17 cellular contexts compared by ENCODE assay signal in the genomic region with DNA sequence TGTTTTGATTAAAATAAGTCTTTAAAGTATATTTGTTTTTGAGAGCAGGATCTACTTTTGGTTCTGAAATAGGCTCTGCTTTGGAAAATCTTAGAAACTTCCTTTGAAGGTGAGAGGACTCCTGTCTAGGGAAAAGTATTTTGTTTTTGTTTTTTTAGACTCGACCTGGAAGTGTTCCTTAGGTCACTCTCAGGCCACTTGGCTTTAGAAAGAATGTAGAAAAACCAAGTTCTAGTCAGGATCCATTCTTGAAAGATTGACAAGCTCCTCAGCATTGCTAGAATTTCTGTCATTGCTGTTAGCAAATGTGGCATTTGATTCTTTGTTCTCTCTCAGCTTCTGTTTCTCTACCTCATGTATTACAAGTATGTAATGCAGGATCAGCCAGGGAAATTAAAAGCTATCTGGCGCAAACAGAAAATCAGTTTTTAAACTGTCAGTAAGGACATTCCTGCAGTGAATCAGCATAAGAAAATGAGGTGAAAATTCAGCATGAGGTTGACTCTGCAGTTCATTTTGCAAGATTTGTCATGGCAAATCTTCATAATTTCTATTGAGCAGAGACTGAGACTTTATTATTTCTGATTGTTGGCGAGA. TPM values are rescaled to one million over a fixed set of nuclear protein-coding genes. Genes with fewer than 3 reads are reported as not detected.
A peak's percentile ranks its signal among the peaks of the same experiment; 100 is the strongest.
DNase-seq lines count a peak whose midpoint lies in the region; ATAC-seq and TF ChIP-seq lines count a peak whose summit lies in the region.
"Had no signal": no experiment of that assay in that cellular context is flagged by ENCODE, and none has a peak within 500 bp of the region (broad histone marks: within the 10 kb centered on the region; RNA-seq: fewer than 3 reads in every experiment).

No MANE protein-coding gene starts in this region.

- BruUV-seq in IMR-90 (replicated peaks; lab: Mats Ljungman, UMichigan), result no TSS peak

- no peak overlapping the region for H3K27ac Mint-ChIP-seq in activated T-helper 17 cell treated with anti-CD3 and anti-CD28 coated beads, Interleukin-2, amount 50 U/mL, for 72 hours
- H3K27ac Mint-ChIP-seq: activated naive CD4-positive, alpha-beta T cell treated with anti-CD3 and anti-CD28 coated beads, Interleukin-2, amount 50 U/mL, for 72 hours had no signal

- H3K36me3 Mint-ChIP-seq in activated T-helper 17 cell treated with anti-CD3 and anti-CD28 coated beads, Interleukin-2, amount 50 U/mL, for 72 hours (ENCODE audit: low read depth), result peaks cover 89% of the 10 kb centered on the region

- CTCF ChIA-PET in IMR-90 (lab: Yijun Ruan, JAX), result interaction anchor here (1.0 kb wide), 1 partner anchor 10 kb away, joined by 3 read pairs; no protein-coding TSS in a partner anchor

- no peak for TF ChIP-seq EP300 in stomach (IDR thresholded peaks at IDR 0.05)

- H3K79me1 ChIP-seq in IMR-90 (ENCODE audit: low read depth in 1 of 2, low read length in 2 of 2), result 0 out of 4 replicates have a peak, but pooled peaks cover 0 to 4% of the 10 kb centered on the region in 2 experiments

- 0 out of 2 replicates have a peak overlapping the region, but pooled peaks have one; percentile 5 for H4K91ac ChIP-seq in IMR-90 (ENCODE audit: insufficient read depth, low read depth, low read length)

- H3K14ac ChIP-seq in IMR-90 (replicated peaks; ENCODE audit: low read depth, low read length), result peak overlapping the region; percentile 15; the same call in 1 of the 2 replicates

- peak overlapping the region in 1 of 2 experiments; percentile 22; a peak in 2 of 4 replicates for H4K8ac ChIP-seq in IMR-90 (ENCODE audit: low read depth in 2 of 2, low read length in 2 of 2)

- H3K9me3 ChIP-seq in IMR-90 (ENCODE audit: control insufficient read depth, insufficient read depth, low read length) (peaks cover 5% of the 10 kb centered on the region), stomach (peaks cover 0 to 7% (median 3%) of the 10 kb centered on the region in 4 donors)

- peak overlapping the region; percentile 74 for H2BK5ac ChIP-seq in IMR-90 (ENCODE audit: low read depth, low read length, poor library complexity, severe bottlenecking)

- H3K27ac ChIP-seq in IMR-90 (ENCODE audit: insufficient read depth, low read length) (peak overlapping the region; percentile 79; the same call in 1 of the 2 replicates), stomach (peak overlapping the region in 4 of 5 donors; percentile 18 to 69 (median 45))

- no peaks in the 10 kb centered on the region for H3K4me1 Mint-ChIP-seq in activated T-helper 17 cell treated with anti-CD3 and anti-CD28 coated beads, Interleukin-2, amount 50 U/mL, for 72 hours

- ATAC-seq in IMR-90 (ENCODE audit: low read depth), result peak; percentile 77
- ATAC-seq in GM18502 (IDR thresholded peaks at IDR 0.05; ENCODE audit: poor library complexity, unreplicated experiment), result no peak
- no peak for ATAC-seq in activated T-helper 17 cell treated with anti-CD3 and anti-CD28 coated beads, Interleukin-2, amount 50 U/mL, for 72 hours (replicated peaks)
- ATAC-seq: activated naive CD4-positive, alpha-beta T cell treated with anti-CD3 and anti-CD28 coated beads, Interleukin-2, amount 50 U/mL, for 72 hours; stimulated activated naive CD8-positive, alpha-beta T cell treated with anti-CD3 and anti-CD28 coated beads, Interleukin-15, Interleukin-2, amounts not matched to agents 100 U/mL and 50 U/mL, for 24 hours had no signal

- H3K4me3 ChIP-seq in IMR-90 (ENCODE audit: insufficient read depth, low read depth, low read length) (peak overlapping the region; percentile 17; the same call in 1 of the 2 replicates), cardiac fibroblast (replicated peaks in 1 of 2; ENCODE audit: low read depth in 2 of 2, low read length in 2 of 2) (no peak overlapping the region), stomach (peak overlapping the region in 1 of 4 donors; percentile 3)
- H3K4me3 ChIP-seq: lung had no signal

- WGBS in IMR-90 (ENCODE audit: extremely low coverage in 2 of 2, insufficient read length in 1 of 2), 2 experiments, result 33% methylated on average over 1 of the region's 3 CpGs; no CpG with 5 or more reads in 1 of the 2 experiments
- 45 to 68% (median 53%) methylated on average over 3 of the region's 3 CpGs for WGBS in stomach, 5 donors

- peaks cover 13% of the 10 kb centered on the region; the same call in 1 of the 2 replicates for H3K36me3 ChIP-seq in IMR-90 (ENCODE audit: control insufficient read depth, insufficient read depth, low read length)
- H3K36me3 ChIP-seq in stomach, result peaks cover 0 to 25% (median 23%) of the 10 kb centered on the region in 4 donors

- peak overlapping the region; percentile 84 for H3K18ac ChIP-seq in IMR-90 (ENCODE audit: low read depth, low read length)

- H2BK120ac ChIP-seq in IMR-90 (ENCODE audit: low read depth, low read length), result no peak overlapping the region

- H3K4me3 Mint-ChIP-seq in activated T-helper 17 cell treated with anti-CD3 and anti-CD28 coated beads, Interleukin-2, amount 50 U/mL, for 72 hours, result no peak overlapping the region

- DNase-seq in IMR-90, result peak; percentile 62
- DNase-seq in cardiac fibroblast (ENCODE audit: low read depth in 2 of 2), result peak; percentile 55
- DNase-seq in kidney tubule cell (ENCODE audit: low spot score), result peak; percentile 12
- DNase-seq in stomach, result no peak
- no peak for DNase-seq in T1000 (lab: John Stamatoyannopoulos, UW)
- DNase-seq in HCEC 1CT, result no peak
- DNase-seq: CD4-positive, alpha-beta memory T cell; effector CD4-positive, alpha-beta T cell; NCI-H187 treated with DMSO at 0.1 percent for 48 hours; NCI-H748 treated with DMSO at 0.1 percent for 48 hours; SHP77; stimulated activated CD4-positive, alpha-beta T cell treated with anti-CD3 and anti-CD28 coated beads, Interleukin-4, amount 100 ng/mL, for 4 hours; stimulated activated naive CD8-positive, alpha-beta T cell treated with anti-CD3 and anti-CD28 coated beads, Interleukin-15, Interleukin-2, amounts not matched to agents 100 U/mL and 50 U/mL, for 24 hours had no signal

- dilution Hi-C loops in IMR-90 (cut with HindIII; ENCODE audit: low sequenced_read_pairs, unreplicated experiment), result no loop called here

- peak overlapping the region; percentile 14; the same call in 1 of the 2 replicates for H3K56ac ChIP-seq in IMR-90 (ENCODE audit: extremely low read depth, insufficient read depth, low read length)

- H3K4ac ChIP-seq in IMR-90 (ENCODE audit: low read depth, low read length), result no peak overlapping the region; the same call in 1 of the 2 replicates

- H3K9me3 Mint-ChIP-seq in activated T-helper 17 cell treated with anti-CD3 and anti-CD28 coated beads, Interleukin-2, amount 50 U/mL, for 72 hours, result no peaks in the 10 kb centered on the region

- H3K9me1 ChIP-seq in IMR-90 (ENCODE audit: insufficient read depth, low read length), result no peaks in the 10 kb centered on the region

- H2AK9ac ChIP-seq in IMR-90 (replicated peaks; ENCODE audit: low read depth, low read length, poor library complexity), result no peak overlapping the region

- no peaks in the 10 kb centered on the region for H4K20me1 ChIP-seq in IMR-90 (ENCODE audit: insufficient read depth, low read length)

- H2BK15ac ChIP-seq in IMR-90 (ENCODE audit: low read depth, low read length), result 0 out of 3 replicates have a peak overlapping the region, but pooled peaks have one; percentile 3

- POLR2A ChIA-PET in IMR-90 (lab: Charles Lee; ENCODE audit: unreplicated experiment), result no interaction called here

- H3K4me1 ChIP-seq in IMR-90 (ENCODE audit: control insufficient read depth, insufficient read depth, low read length) (peaks cover 7% of the 10 kb centered on the region), stomach (peaks cover 4 to 51% (median 28%) of the 10 kb centered on the region in 4 donors)

- TF ChIP-seq POLR2A in IMR-90 (IDR thresholded peaks at IDR 0.05; ENCODE audit: low read depth, low read length) (no peak), stomach (IDR thresholded peaks at IDR 0.05) (no peak)

- H3K27me3 Mint-ChIP-seq in activated T-helper 17 cell treated with anti-CD3 and anti-CD28 coated beads, Interleukin-2, amount 50 U/mL, for 72 hours, result no peaks in the 10 kb centered on the region
- H3K27me3 Mint-ChIP-seq: CD4-positive, alpha-beta memory T cell had no signal

- TF ChIP-seq CTCF in IMR-90 (conservative IDR thresholded peaks at IDR 0.05; ENCODE audit: low read depth, low read length), result no peak
- TF ChIP-seq CTCF in cardiac fibroblast (IDR thresholded peaks at IDR 0.05; ENCODE audit: low read depth, low read length), result no peak
- TF ChIP-seq CTCF in stomach (IDR thresholded peaks at IDR 0.05), result no peak

- H2AK5ac ChIP-seq in IMR-90 (ENCODE audit: low read depth, low read length), result no peak overlapping the region

- peak overlapping the region; percentile 75 for H3K9ac ChIP-seq in IMR-90 (ENCODE audit: low read depth, low read length)

- peak overlapping the region; percentile 83 for H3K4me2 ChIP-seq in IMR-90 (ENCODE audit: low read depth, low read length)

- no peak for TF ChIP-seq RAD21 in IMR-90 (IDR thresholded peaks at IDR 0.05; ENCODE audit: low read length)

- intact Hi-C loops in IMR-90 (cut with micrococcal nuclease), result no loop called here
- intact Hi-C loops in stomach (cut with DNase I; ENCODE audit: low total_unique reads), result no loop called here

- in situ Hi-C loops in IMR-90 (cut with MboI; ENCODE audit: low sequenced_read_pairs), result no loop called here

- peak overlapping the region; percentile 88 for H4K5ac ChIP-seq in IMR-90 (ENCODE audit: low read depth, low read length)

- no peak overlapping the region for H2AFZ ChIP-seq in IMR-90 (replicated peaks; ENCODE audit: low read length, poor library complexity)

- H2BK20ac ChIP-seq in IMR-90 (ENCODE audit: low read depth, low read length), result no peak overlapping the region

- H3K23ac ChIP-seq in IMR-90 (ENCODE audit: low read depth, low read length), result peak overlapping the region; percentile 34; the same call in 1 of the 2 replicates

- no peaks in the 10 kb centered on the region for H3K27me3 ChIP-seq in IMR-90 (ENCODE audit: control insufficient read depth, insufficient read depth, low read length)
- H3K27me3 ChIP-seq in stomach, result no peaks in the 10 kb centered on the region

TF ChIP-seq in IMR-90, 13 proteins besides CTCF, POLR2A, EP300 and RAD21 (continues in another document):
- TF ChIP-seq FOS (IDR thresholded peaks at IDR 0.05; ENCODE audit: low read depth, low read length) (no peak), RFX5 (IDR thresholded peaks at IDR 0.05; ENCODE audit: low read depth, low read length) (no peak)

RNA-seq across cellular contexts. Expression of a gene that starts 12.4 kb away (rescaled TPM):
- total RNA-seq in IMR-90 (2012; rRNA removed), result 13.3 and 16.4 TPM in 2 replicates
- polyA plus RNA-seq in IMR-90 (2012; rRNA removed), result 16.0 and 16.5 TPM in 2 replicates
- polyA plus RNA-seq in IMR-90 (2012; cell fraction: cytosol; rRNA removed), result 8.1 and 9.4 TPM in 2 replicates
- 6.3 and 12.4 TPM in 2 replicates for polyA plus RNA-seq in IMR-90 (2012; cell fraction: nucleus; rRNA removed; ENCODE audit: low replicate concordance)
- total RNA-seq in stomach, result 10 to 100 TPM; 14.9 to 46.3 (median 24.6) TPM
- 10 to 100 TPM; 43.5 to 56.3 (median 51.8) TPM for polyA plus RNA-seq in stomach
- 10 to 100 TPM; 40.9 to 53.0 TPM for total RNA-seq in activated T-helper 17 cell treated with anti-CD3 and anti-CD28 coated beads, Interleukin-2, amount 50 U/mL, for 72 hours

Comparison
In these comparisons a context has a peak if more than half of its experiments do, and no peak if none do; other contexts are left out.
1. DNase-seq: peak in IMR-90 (single experiment), cardiac fibroblast (2 of 2) and kidney tubule cell (single experiment); none in stomach (single experiment), T1000 (single experiment) and HCEC 1CT (single experiment).